Comparison of ENCODE assay signal across 8 cellular contexts in genomic region chr11:47980093-47980906, GRCh38. TPM values are rescaled to one million over a fixed set of nuclear protein-coding genes. Genes with fewer than 3 reads are reported as not detected.
DNase-seq lines count a peak whose midpoint lies in the region; ATAC-seq, FAIRE-seq and TF ChIP-seq lines count a peak whose summit lies in the region.

TSS of gene PTPRJ (plus strand) at chr11:47980559. CDS start at chr11:47980913, 354 bp downstream.

- H3K27me3 Mint-ChIP-seq in CD8-positive, alpha-beta T cell (ENCODE audit: low read depth), result no peaks in the 10 kb centered on the region

- no peak for TF ChIP-seq EP300 in GM12878 (IDR thresholded peaks at IDR 0.05; ENCODE audit: borderline replicate concordance in 1 of 2, control insufficient read depth in 1 of 2, low read depth in 2 of 2, low read length in 2 of 2)

- in situ Hi-C loops in GM12878 (cut with MboI), result no loop called here

- TF ChIP-seq CTCF in CD8-positive, alpha-beta T cell (IDR thresholded peaks at IDR 0.05), result no peak
- TF ChIP-seq CTCF in GM12878 (IDR thresholded peaks at IDR 0.05 in 2 of 3, conservative IDR thresholded peaks at IDR 0.05 in 1 of 3; ENCODE audit: control insufficient read depth in 2 of 3, extremely low read depth in 1 of 3, insufficient read depth in 1 of 3, low read depth in 3 of 3, low read length in 3 of 3), result no peak

- no TSS peak for BruUV-seq in GM12878 (replicated peaks; lab: Mats Ljungman, UMichigan)

- 8% methylated on average over 74 of the region's 110 CpGs for WGBS in GM12878 (ENCODE audit: insufficient coverage, insufficient replicate concordance, low lambda C conversion rate, missing lambda C conversion rate)
- WGBS in iPS DF 6.9 (ENCODE audit: insufficient coverage, insufficient read length), result no CpG with 5 or more reads among the region's 110 CpGs

- peak within 1 kb of the TSS; percentile 76 for H3K9ac ChIP-seq in GM12878 (ENCODE audit: control insufficient read depth, insufficient read depth, low read length)

- peak within 1 kb of the TSS; percentile 43 for H3K4me3 ChIP-seq in CD8-positive, alpha-beta T cell (ENCODE audit: low read depth, low read length)
- H3K4me3 ChIP-seq in GM12878 (peak within 1 kb of the TSS; percentile 96), iPS DF 6.9 (ENCODE audit: low read length) (peak within 1 kb of the TSS; percentile 57)

- H3K27ac ChIP-seq in CD8-positive, alpha-beta T cell (ENCODE audit: low read depth, low read length), result peak within 1 kb of the TSS; percentile 40
- H3K27ac ChIP-seq in GM12878 (ENCODE audit: control insufficient read depth, insufficient read depth) (peak within 1 kb of the TSS; percentile 68), iPS DF 6.9 (ENCODE audit: low read length) (no peak within 1 kb of the TSS)

- peak; percentile 70 for ATAC-seq in CD8-positive, alpha-beta T cell
- ATAC-seq in GM19468 (IDR thresholded peaks at IDR 0.05; ENCODE audit: extremely low read depth, unreplicated experiment) (peak; percentile 6), GM12878 (peak; percentile 7; the same call in 2 of the 3 replicates), sciatic nerve (peak; percentile 81)

- intact Hi-C loops in CD8-positive, alpha-beta T cell (cut with DNase I, micrococcal nuclease), result loop anchor here (1.0 to 5.0 kb wide), 4 partner anchors 19 to 77 kb away; no protein-coding TSS in a partner anchor
- intact Hi-C loops in GM12878 (cut with micrococcal nuclease; ENCODE audit: unreplicated experiment), result loop anchor here (5.0 kb wide), 1 partner anchor 127 kb away; no protein-coding TSS in a partner anchor
- intact Hi-C loops in sciatic nerve (cut with DNase I), result loop anchor here (10.0 kb wide), 1 partner anchor 125 kb away; no protein-coding TSS in a partner anchor

- no peak for TF ChIP-seq RAD21 in GM12878 (IDR thresholded peaks at IDR 0.05; ENCODE audit: insufficient read depth, low read depth, low read length)

- H3K4me2 ChIP-seq in GM12878 (ENCODE audit: control insufficient read depth, insufficient read depth), result peak within 1 kb of the TSS; percentile 51

- no peaks in the 10 kb centered on the region for H3K36me3 ChIP-seq in CD8-positive, alpha-beta T cell (ENCODE audit: insufficient read depth, low read length)
- H3K36me3 ChIP-seq in GM12878 (ENCODE audit: control insufficient read depth in 2 of 2, insufficient read depth in 2 of 2, low read length in 1 of 2) (no peaks in the 10 kb centered on the region), iPS DF 6.9 (ENCODE audit: control insufficient read depth, insufficient read depth, low read length) (no peaks in the 10 kb centered on the region)

- SMC1A ChIA-PET in GM12878 (lab: Charles Lee; ENCODE audit: uncharacterized antibody, unreplicated experiment), result interaction anchor here (1.0 to 1.3 kb wide), 3 partner anchors 9 to 129 kb away, joined by 3 read pairs; no protein-coding TSS in a partner anchor

- no peak; the same call in 1 of the 2 replicates for TF ChIP-seq POLR2A in GM12878 (IDR thresholded peaks at IDR 0.05; ENCODE audit: low read depth, low read length)

- peak within 1 kb of the TSS; percentile 52 for H3K27ac Mint-ChIP-seq in CD8-positive, alpha-beta T cell

- H3K27me3 ChIP-seq in CD8-positive, alpha-beta T cell (ENCODE audit: insufficient read depth, low read length), result no peaks in the 10 kb centered on the region
- H3K27me3 ChIP-seq in GM12878 (replicated peaks in 1 of 2; ENCODE audit: control insufficient read depth in 2 of 2, insufficient read depth in 2 of 2, low read length in 1 of 2), result peaks cover 0 to 3% of the 10 kb centered on the region in 2 experiments; a peak in 2 of 4 replicates
- no peaks in the 10 kb centered on the region for H3K27me3 ChIP-seq in iPS DF 6.9 (ENCODE audit: control insufficient read depth, insufficient read depth, low read length)

- H3K4me1 ChIP-seq in CD8-positive, alpha-beta T cell (ENCODE audit: insufficient read depth, low read length), result peaks cover 30% of the 10 kb centered on the region
- H3K4me1 ChIP-seq in GM12878 (ENCODE audit: control insufficient read depth, insufficient read depth, low read length) (peaks cover 14% of the 10 kb centered on the region), iPS DF 6.9 (ENCODE audit: control insufficient read depth, insufficient read depth, low read length) (peaks cover 6% of the 10 kb centered on the region)

- peak within 1 kb of the TSS; percentile 93 for H3K4me3 Mint-ChIP-seq in CD8-positive, alpha-beta T cell

- no peaks in the 10 kb centered on the region for H3K9me3 Mint-ChIP-seq in CD8-positive, alpha-beta T cell

- peak in 6 of 7 experiments; percentile 39 to 78 (median 57) for DNase-seq in CD8-positive, alpha-beta T cell
- DNase-seq in HTR-8/SVneo (ENCODE audit: insufficient read length, low spot score), result peak; percentile 60
- DNase-seq in T-helper 22 cell (ENCODE audit: low read depth), result peak; percentile 65
- no peak for DNase-seq in GM12878 (ENCODE audit: low read depth, low spot score)
- no peak for DNase-seq in iPS DF 6.9 (ENCODE audit: low read depth, low spot score)
- DNase-seq in sciatic nerve (ENCODE audit: low spot score), result peak; percentile 82
- DNase-seq in cerebellar nuclear complex (lab: John Stamatoyannopoulos, UW), result no peak

- H3K9me3 ChIP-seq in CD8-positive, alpha-beta T cell (ENCODE audit: low read length), result no peaks in the 10 kb centered on the region
- no peaks in the 10 kb centered on the region for H3K9me3 ChIP-seq in GM12878 (replicated peaks; ENCODE audit: control insufficient read depth, insufficient read depth, low read length)
- no peaks in the 10 kb centered on the region for H3K9me3 ChIP-seq in iPS DF 6.9 (ENCODE audit: control insufficient read depth, insufficient read depth, low read length)

- RAD21 ChIA-PET in GM12878 (lab: Charles Lee; ENCODE audit: unreplicated experiment), result interaction anchor here (1.0 to 1.3 kb wide), 3 partner anchors 115 to 130 kb away, joined by 3 to 6 read pairs (median 5); no protein-coding TSS in a partner anchor

- peaks cover 8% of the 10 kb centered on the region for H3K36me3 Mint-ChIP-seq in CD8-positive, alpha-beta T cell

- H3K79me2 ChIP-seq in GM12878 (ENCODE audit: control insufficient read depth, insufficient read depth, low read length), result peaks cover 39% of the 10 kb centered on the region

- peak within 1 kb of the TSS; percentile 65 for H2AFZ ChIP-seq in GM12878 (ENCODE audit: control insufficient read depth, low read depth, low read length)

- FAIRE-seq in HTR-8/SVneo (lab: Jason Lieb, UNC) (no peak), GM12878 (lab: Jason Lieb, UNC) (no peak)

- H3K4me1 Mint-ChIP-seq in CD8-positive, alpha-beta T cell (ENCODE audit: low read depth), result peaks cover 36% of the 10 kb centered on the region

- POLR2A ChIA-PET in CD8-positive, alpha-beta T cell (lab: Charles Lee), result interaction anchor here (0.8 kb wide), 2 partner anchors 14 to 76 kb away, joined by 3 to 4 read pairs; no protein-coding TSS in a partner anchor
- POLR2A ChIA-PET in GM12878 (lab: Charles Lee), result interaction anchor here (0.6 kb wide), 1 partner anchor 54 kb away, joined by 4 read pairs; no protein-coding TSS in a partner anchor

- no peaks in the 10 kb centered on the region for H4K20me1 ChIP-seq in GM12878 (ENCODE audit: control insufficient read depth, insufficient read depth)

- CTCF ChIA-PET in CD8-positive, alpha-beta T cell (lab: Charles Lee), result interaction anchor here (0.8 to 3.0 kb wide), 3 partner anchors 24 to 129 kb away, joined by 3 to 14 read pairs (median 3); no protein-coding TSS in a partner anchor
- CTCF ChIA-PET in GM12878 (lab: Yijun Ruan, JAX), result interaction anchor here (1.2 kb wide), 1 partner anchor 45 kb away, joined by 5 read pairs; no protein-coding TSS in a partner anchor

TF ChIP-seq in GM12878, 131 proteins besides CTCF, POLR2A, EP300 and RAD21:
- TF ChIP-seq BHLHE40 (IDR thresholded peaks at IDR 0.05; ENCODE audit: borderline replicate concordance in 1 of 2, low read depth in 2 of 2, low read length in 1 of 2), result peak in 1 of 2 experiments; percentile 73; a peak in 2 of 4 replicates
- TF ChIP-seq BACH1 (IDR thresholded peaks at IDR 0.05; ENCODE audit: borderline replicate concordance), result 0 out of 2 replicates have a peak, but pooled peaks have one; percentile 42
- peak; percentile 39; the same call in 1 of the 2 replicates for TF ChIP-seq SMARCA5 (IDR thresholded peaks at IDR 0.05)
- TF ChIP-seq CREB1 (IDR thresholded peaks at IDR 0.05; ENCODE audit: low read depth), result 0 out of 2 replicates have a peak, but pooled peaks have one; percentile 23
- TF ChIP-seq HDAC6 (IDR thresholded peaks at IDR 0.05; ENCODE audit: unreplicated experiment), result peak; percentile 67
- TF ChIP-seq RB1 (IDR thresholded peaks at IDR 0.05; ENCODE audit: borderline replicate concordance), result peak; percentile 25; the same call in 1 of the 2 replicates
- TF ChIP-seq SIX5 (IDR thresholded peaks at IDR 0.05; ENCODE audit: low read depth, low read length, severe bottlenecking), result no peak
- TF ChIP-seq YY1 (IDR thresholded peaks at IDR 0.05; ENCODE audit: low read depth, low read length), result peak; percentile 60; the same call in 1 of the 2 replicates
- 0 out of 2 replicates have a peak, but pooled peaks have one; percentile 15 for TF ChIP-seq GATAD2B (conservative IDR thresholded peaks at IDR 0.05; ENCODE audit: low read depth)
- no peak for TF ChIP-seq SREBF1 (IDR thresholded peaks at IDR 0.05; ENCODE audit: low read length)
- peak; percentile 54 for TF ChIP-seq LARP7 (IDR thresholded peaks at IDR 0.05)
- TF ChIP-seq IKZF1 (conservative IDR thresholded peaks at IDR 0.05), result peak; percentile 59
- TF ChIP-seq KDM1A (IDR thresholded peaks at IDR 0.05; ENCODE audit: borderline replicate concordance), result no peak
TF ChIP-seq in GM12878: peak in this region for 10.

RNA-seq across cellular contexts. Expression of gene PTPRJ, which starts in this region (rescaled TPM):
- total RNA-seq in CD8-positive, alpha-beta T cell, result 10 to 100 TPM; 26.9 to 31.4 TPM
- 26.1 and 28.1 TPM in 2 replicates for total RNA-seq in GM12878 (2013; cell fraction: nucleolus; rRNA removed)
- 10.3 and 11.6 TPM in 2 replicates for total RNA-seq in GM12878 (2014; rRNA removed)
- 13.5 and 14.2 TPM in 2 replicates for total RNA-seq in GM12878 (2014; rRNA removed; fragmentation: Illumina TruSeq; extraction: Trizol)
- 21.0 and 22.4 TPM in 2 replicates for total RNA-seq in GM12878 (2021)
- 4.1 TPM for polyA plus RNA-seq in GM12878 (2011; ENCODE audit: low read depth)
- polyA plus RNA-seq in GM12878 (2011; rRNA removed), result 0.22 and 0.37 TPM in 2 replicates
- 0.10 and 0.15 TPM in 2 replicates for polyA plus RNA-seq in GM12878 (2011; cell fraction: cytosol; rRNA removed)
- 0.15 and 0.34 TPM in 2 replicates for polyA plus RNA-seq in GM12878 (2011; cell fraction: nucleus; rRNA removed)
- 5.8 and 6.2 TPM in 2 replicates for polyA plus RNA-seq in GM12878 (2012)
- polyA plus RNA-seq in GM12878 (2014; fragmentation: Illumina TruSeq; extraction: Trizol), result 11.0 and 11.7 TPM in 2 replicates
- polyA plus RNA-seq in GM12878 (2014; fragmentation: Nextera tagmentation; extraction: Ambion mirVana), result under 1 TPM; 0.77 to 0.91 TPM
- polyA plus RNA-seq in GM12878 (2014; rRNA removed), result 7.6 and 9.1 TPM in 2 replicates
- polyA plus RNA-seq in GM12878 (2016; fragmentation: Nextera tagmentation; extraction: Ambion mirVana), result 1 to 10 TPM; 2.1 to 5.6 TPM
- 0.15 TPM in 2 replicates for polyA minus RNA-seq in GM12878 (2011; rRNA and poly(A)+ RNA removed)
- polyA minus RNA-seq in GM12878 (2011; cell fraction: cytosol; rRNA and poly(A)+ RNA removed), result 0.27 and 0.31 TPM in 2 replicates
- under 0.01 and 0.19 TPM in 2 replicates for polyA minus RNA-seq in GM12878 (2011; cell fraction: nucleus; rRNA and poly(A)+ RNA removed)
- 35.1 TPM for total RNA-seq in sciatic nerve

Comparison
In these comparisons a context has a peak if more than half of its experiments do, and no peak if none do; other contexts are left out.
1. ATAC-seq: peak in every context shown above with its lines; median percentile 81 in sciatic nerve; 70 in CD8-positive, alpha-beta T cell; 7 in GM12878; 6 in GM19468.
2. DNase-seq: peak in CD8-positive, alpha-beta T cell (6 of 7), HTR-8/SVneo (single experiment), T-helper 22 cell (single experiment) and sciatic nerve (single experiment); none in GM12878 (single experiment), iPS DF 6.9 (single experiment) and cerebellar nuclear complex (0 of 2).
3. H3K4me3 ChIP-seq: peak in every context shown above with its lines; median percentile 96 in GM12878; 57 in iPS DF 6.9; 43 in CD8-positive, alpha-beta T cell.